Comparison of ENCODE assay signal across 1 cellular context in the genomic region with DNA sequence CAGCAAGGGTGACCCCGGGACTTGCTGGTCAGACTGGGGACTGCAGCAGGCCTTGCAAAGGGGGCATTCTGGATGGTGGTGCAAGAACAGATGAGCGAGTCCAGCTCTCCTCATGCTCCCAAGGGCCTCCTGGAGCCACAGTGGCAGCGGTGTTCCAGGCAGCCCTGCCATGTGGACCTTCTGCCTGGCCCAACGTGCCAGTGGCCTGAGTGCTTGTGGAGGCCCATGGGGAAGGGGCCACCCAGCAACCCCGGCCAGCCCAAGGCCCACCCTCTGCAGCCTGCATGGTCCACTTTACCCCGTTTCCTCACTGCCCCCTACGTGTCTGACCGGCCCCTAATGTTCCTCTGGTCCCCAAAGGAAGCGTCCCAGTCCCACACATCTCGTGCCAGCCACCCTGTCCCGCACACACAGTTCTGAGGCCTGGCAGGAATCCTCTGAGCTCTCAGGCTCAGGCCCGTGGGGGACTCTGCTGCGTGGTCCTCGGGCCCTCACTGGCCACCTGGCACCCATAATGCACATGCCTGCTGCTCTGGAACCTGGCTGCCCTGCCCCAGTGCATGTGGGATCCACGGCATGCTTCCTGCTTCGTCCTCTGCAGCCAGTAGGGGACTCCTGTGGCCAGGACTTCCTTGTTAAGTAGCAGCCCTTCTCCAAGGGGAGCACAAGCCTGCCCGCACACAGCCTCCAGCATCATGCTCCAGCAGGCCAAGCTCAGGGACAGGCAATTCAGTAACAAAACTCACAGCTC.
TF ChIP-seq lines count a peak whose summit lies in the region.

No MANE protein-coding gene starts in this region.

TF ChIP-seq in GM23338, 12 proteins besides CTCF, POLR2A, EP300 and RAD21 (continued from another document):
- TF ChIP-seq, protein P1, sequence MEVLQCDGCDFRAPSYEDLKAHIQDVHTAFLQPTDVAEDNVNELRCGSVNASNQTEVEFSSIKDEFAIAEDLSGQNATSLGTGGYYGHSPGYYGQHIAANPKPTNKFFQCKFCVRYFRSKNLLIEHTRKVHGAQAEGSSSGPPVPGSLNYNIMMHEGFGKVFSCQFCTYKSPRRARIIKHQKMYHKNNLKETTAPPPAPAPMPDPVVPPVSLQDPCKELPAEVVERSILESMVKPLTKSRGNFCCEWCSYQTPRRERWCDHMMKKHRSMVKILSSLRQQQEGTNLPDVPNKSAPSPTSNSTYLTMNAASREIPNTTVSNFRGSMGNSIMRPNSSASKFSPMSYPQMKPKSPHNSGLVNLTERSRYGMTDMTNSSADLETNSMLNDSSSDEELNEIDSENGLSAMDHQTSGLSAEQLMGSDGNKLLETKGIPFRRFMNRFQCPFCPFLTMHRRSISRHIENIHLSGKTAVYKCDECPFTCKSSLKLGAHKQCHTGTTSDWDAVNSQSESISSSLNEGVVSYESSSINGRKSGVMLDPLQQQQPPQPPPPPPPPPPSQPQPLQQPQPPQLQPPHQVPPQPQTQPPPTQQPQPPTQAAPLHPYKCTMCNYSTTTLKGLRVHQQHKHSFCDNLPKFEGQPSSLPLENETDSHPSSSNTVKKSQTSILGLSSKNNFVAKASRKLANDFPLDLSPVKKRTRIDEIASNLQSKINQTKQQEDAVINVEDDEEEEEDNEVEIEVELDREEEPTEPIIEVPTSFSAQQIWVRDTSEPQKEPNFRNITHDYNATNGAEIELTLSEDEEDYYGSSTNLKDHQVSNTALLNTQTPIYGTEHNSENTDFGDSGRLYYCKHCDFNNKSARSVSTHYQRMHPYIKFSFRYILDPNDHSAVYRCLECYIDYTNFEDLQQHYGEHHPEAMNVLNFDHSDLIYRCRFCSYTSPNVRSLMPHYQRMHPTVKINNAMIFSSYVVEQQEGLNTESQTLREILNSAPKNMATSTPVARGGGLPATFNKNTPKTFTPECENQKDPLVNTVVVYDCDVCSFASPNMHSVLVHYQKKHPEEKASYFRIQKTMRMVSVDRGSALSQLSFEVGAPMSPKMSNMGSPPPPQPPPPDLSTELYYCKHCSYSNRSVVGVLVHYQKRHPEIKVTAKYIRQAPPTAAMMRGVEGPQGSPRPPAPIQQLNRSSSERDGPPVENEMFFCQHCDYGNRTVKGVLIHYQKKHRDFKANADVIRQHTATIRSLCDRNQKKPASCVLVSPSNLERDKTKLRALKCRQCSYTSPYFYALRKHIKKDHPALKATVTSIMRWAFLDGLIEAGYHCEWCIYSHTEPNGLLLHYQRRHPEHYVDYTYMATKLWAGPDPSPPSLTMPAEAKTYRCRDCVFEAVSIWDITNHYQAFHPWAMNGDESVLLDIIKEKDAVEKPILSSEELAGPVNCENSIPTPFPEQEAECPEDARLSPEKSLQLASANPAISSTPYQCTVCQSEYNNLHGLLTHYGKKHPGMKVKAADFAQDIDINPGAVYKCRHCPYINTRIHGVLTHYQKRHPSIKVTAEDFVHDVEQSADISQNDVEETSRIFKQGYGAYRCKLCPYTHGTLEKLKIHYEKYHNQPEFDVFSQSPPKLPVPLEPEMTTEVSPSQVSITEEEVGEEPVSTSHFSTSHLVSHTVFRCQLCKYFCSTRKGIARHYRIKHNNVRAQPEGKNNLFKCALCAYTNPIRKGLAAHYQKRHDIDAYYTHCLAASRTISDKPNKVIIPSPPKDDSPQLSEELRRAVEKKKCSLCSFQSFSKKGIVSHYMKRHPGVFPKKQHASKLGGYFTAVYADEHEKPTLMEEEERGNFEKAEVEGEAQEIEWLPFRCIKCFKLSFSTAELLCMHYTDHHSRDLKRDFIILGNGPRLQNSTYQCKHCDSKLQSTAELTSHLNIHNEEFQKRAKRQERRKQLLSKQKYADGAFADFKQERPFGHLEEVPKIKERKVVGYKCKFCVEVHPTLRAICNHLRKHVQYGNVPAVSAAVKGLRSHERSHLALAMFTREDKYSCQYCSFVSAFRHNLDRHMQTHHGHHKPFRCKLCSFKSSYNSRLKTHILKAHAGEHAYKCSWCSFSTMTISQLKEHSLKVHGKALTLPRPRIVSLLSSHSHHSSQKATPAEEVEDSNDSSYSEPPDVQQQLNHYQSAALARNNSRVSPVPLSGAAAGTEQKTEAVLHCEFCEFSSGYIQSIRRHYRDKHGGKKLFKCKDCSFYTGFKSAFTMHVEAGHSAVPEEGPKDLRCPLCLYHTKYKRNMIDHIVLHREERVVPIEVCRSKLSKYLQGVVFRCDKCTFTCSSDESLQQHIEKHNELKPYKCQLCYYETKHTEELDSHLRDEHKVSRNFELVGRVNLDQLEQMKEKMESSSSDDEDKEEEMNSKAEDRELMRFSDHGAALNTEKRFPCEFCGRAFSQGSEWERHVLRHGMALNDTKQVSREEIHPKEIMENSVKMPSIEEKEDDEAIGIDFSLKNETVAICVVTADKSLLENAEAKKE (CRISPR knock-in tag; IDR thresholded peaks at IDR 0.05) = no peak
